8 cellular contexts compared by ENCODE assay signal in the genomic region with DNA sequence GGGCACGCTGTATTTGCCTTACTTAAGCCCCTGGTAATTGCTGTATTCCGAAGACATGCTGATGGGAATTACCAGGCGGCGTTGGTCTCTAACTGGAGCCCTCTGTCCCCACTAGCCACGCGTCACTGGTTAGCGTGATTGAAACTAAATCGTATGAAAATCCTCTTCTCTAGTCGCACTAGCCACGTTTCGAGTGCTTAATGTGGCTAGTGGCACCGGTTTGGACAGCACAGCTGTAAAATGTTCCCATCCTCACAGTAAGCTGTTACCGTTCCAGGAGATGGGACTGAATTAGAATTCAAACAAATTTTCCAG. TPM values are rescaled to one million over a fixed set of nuclear protein-coding genes. Genes with fewer than 3 reads are reported as not detected.
DNase-seq lines count a peak whose midpoint lies in the region; ATAC-seq and TF ChIP-seq lines count a peak whose summit lies in the region.

No MANE protein-coding gene starts in this region.

- peak; percentile 53 for ATAC-seq in HG02852 (IDR thresholded peaks at IDR 0.05; ENCODE audit: unreplicated experiment)
- ATAC-seq in esophagus mucosa, result peak; percentile 3

- peak overlapping the region; percentile 94 for H3K4me3 Mint-ChIP-seq in activated T-cell treated with anti-CD3 and anti-CD28 coated beads, Interleukin-2, amount 50 U/mL, for 24 hours
- H3K4me3 Mint-ChIP-seq in progenitor cell of endocrine pancreas (ENCODE audit: low read depth), result peak overlapping the region; percentile 91

- H3K79me2 ChIP-seq in OCI-LY3 (ENCODE audit: low read length), result peaks cover 9% of the 10 kb centered on the region

- peak overlapping the region; percentile 100 for H3K27ac Mint-ChIP-seq in activated T-cell treated with anti-CD3 and anti-CD28 coated beads, Interleukin-2, amount 50 U/mL, for 24 hours
- peak overlapping the region; percentile 100 for H3K27ac Mint-ChIP-seq in progenitor cell of endocrine pancreas

- H4K20me1 ChIP-seq in OCI-LY3 (ENCODE audit: insufficient read depth, low read length), result no peaks in the 10 kb centered on the region

- 0 to 1% methylated on average over 13 of the region's 13 CpGs for WGBS in lower leg skin, 2 donors

- H3K36me3 Mint-ChIP-seq in activated T-cell treated with anti-CD3 and anti-CD28 coated beads, Interleukin-2, amount 50 U/mL, for 24 hours (ENCODE audit: low read depth), result peaks cover 45% of the 10 kb centered on the region
- no peaks in the 10 kb centered on the region for H3K36me3 Mint-ChIP-seq in progenitor cell of endocrine pancreas (ENCODE audit: insufficient read depth)

- intact Hi-C loops in lower leg skin (cut with DNase I; ENCODE audit: low total_unique reads), result no loop called here

- peak overlapping the region; percentile 88 for H3K9ac ChIP-seq in OCI-LY3 (ENCODE audit: low read length)

- peaks cover 22% of the 10 kb centered on the region for H3K4me1 ChIP-seq in OCI-LY3 (ENCODE audit: low read length)

- no peak for TF ChIP-seq POLR2A in lower leg skin (IDR thresholded peaks at IDR 0.05)

- H3K4me3 ChIP-seq in OCI-LY3 (ENCODE audit: low read length), result peak overlapping the region; percentile 79
- H3K4me3 ChIP-seq in lower leg skin (ENCODE audit: low read depth, poor library complexity, severe bottlenecking), result no peak overlapping the region

- H3K27me3 ChIP-seq in OCI-LY3 (ENCODE audit: low read depth, low read length), result no peaks in the 10 kb centered on the region

- no peak for DNase-seq in activated T-cell treated with anti-CD3 and anti-CD28 coated beads, Interleukin-2, amount 50 U/mL, for 24 hours
- DNase-seq in activated T-cell treated with anti-CD3 and anti-CD28 coated beads for 4 hours, result no peak
- no peak for DNase-seq in progenitor cell of endocrine pancreas (ENCODE audit: low spot score, unreplicated experiment)
- DNase-seq in DMS 273 treated with DMSO at 0.1 percent for 48 hours (lab: John Stamatoyannopoulos, UW), result no peak
- DNase-seq in lower leg skin (ENCODE audit: low spot score in 2 of 2), result no peak

- peak overlapping the region; percentile 74 for H2AFZ ChIP-seq in OCI-LY3 (ENCODE audit: low read depth, low read length)

- no peaks in the 10 kb centered on the region for H3K27me3 Mint-ChIP-seq in activated T-cell treated with anti-CD3 and anti-CD28 coated beads, Interleukin-2, amount 50 U/mL, for 24 hours
- peaks cover 3% of the 10 kb centered on the region for H3K27me3 Mint-ChIP-seq in progenitor cell of endocrine pancreas

- peak overlapping the region; percentile 89 for H3K27ac ChIP-seq in OCI-LY3 (ENCODE audit: low read length)

- peaks cover 22% of the 10 kb centered on the region for H3K36me3 ChIP-seq in OCI-LY3 (replicated peaks; ENCODE audit: low read depth, low read length)

- peaks cover 19% of the 10 kb centered on the region for H3K4me1 Mint-ChIP-seq in activated T-cell treated with anti-CD3 and anti-CD28 coated beads, Interleukin-2, amount 50 U/mL, for 24 hours (ENCODE audit: low read depth)
- H3K4me1 Mint-ChIP-seq in progenitor cell of endocrine pancreas (ENCODE audit: low read depth), result peaks cover 5% of the 10 kb centered on the region

- no peaks in the 10 kb centered on the region for H3K9me3 ChIP-seq in OCI-LY3 (ENCODE audit: insufficient read depth, low read length)

- peak overlapping the region; percentile 86 for H3K4me2 ChIP-seq in OCI-LY3 (ENCODE audit: low read length)

- H3K9me3 Mint-ChIP-seq in activated T-cell treated with anti-CD3 and anti-CD28 coated beads, Interleukin-2, amount 50 U/mL, for 24 hours, result no peaks in the 10 kb centered on the region
- no peaks in the 10 kb centered on the region for H3K9me3 Mint-ChIP-seq in progenitor cell of endocrine pancreas (ENCODE audit: low read depth)

- TF ChIP-seq CTCF in OCI-LY3 (IDR thresholded peaks at IDR 0.05; ENCODE audit: low read depth, low read length) (no peak), progenitor cell of endocrine pancreas (IDR thresholded peaks at IDR 0.05; ENCODE audit: unreplicated experiment) (no peak), lower leg skin (IDR thresholded peaks at IDR 0.05) (no peak)

RNA-seq across cellular contexts. Expression of gene BRCA2, which starts 0.7 kb away (rescaled TPM):
- total RNA-seq in esophagus mucosa (7.3 TPM), progenitor cell of endocrine pancreas (11.3 and 14.7 TPM in 2 replicates), lower leg skin (1 to 10 TPM in 1 of 4 donors, under 1 TPM in 3; 0.49 to 2.1 (median 0.90) TPM)

RNA-seq across cellular contexts. Expression of gene ZAR1L, which starts 0.8 kb away (rescaled TPM):
- not detected for total RNA-seq in esophagus mucosa
- not detected in 2 replicates for total RNA-seq in progenitor cell of endocrine pancreas
- not detected for total RNA-seq in lower leg skin
